8 cellular contexts compared by ENCODE assay signal in the genomic region with DNA sequence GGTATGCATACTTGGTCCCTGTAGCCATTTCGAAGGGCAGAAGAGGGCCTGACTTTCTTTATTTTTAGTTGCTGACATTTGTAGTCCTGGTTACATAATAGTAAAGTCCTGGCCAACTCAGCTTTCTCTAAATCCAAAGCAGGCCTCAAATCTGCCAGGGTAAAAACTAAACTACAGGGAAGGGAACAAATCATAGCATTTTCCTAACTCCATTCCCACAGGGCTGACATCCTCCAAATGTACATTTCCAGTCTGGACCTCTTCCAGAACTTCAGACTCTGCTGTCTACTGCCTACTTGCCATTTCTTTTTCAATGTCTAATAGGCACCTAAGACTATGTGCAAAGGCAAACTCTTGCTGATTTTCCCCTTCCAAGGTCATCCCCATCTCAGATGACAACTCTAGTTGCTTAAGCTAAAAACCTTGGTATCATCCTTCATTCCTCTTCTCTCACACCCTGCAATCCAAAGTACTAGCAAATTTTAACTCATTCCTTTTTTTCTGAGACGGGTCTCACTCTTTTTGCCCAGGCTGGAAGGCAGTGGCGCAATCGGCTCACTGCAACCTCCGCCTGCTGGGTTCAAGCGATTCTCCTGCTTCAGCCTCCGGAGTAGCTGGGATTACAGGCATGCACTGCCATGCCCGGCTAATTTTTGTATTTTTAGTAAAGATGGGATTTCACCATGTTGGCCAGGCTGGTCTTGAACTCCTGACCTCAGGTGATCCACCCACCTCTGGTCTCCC. TPM values are rescaled to one million over a fixed set of nuclear protein-coding genes. Genes with fewer than 3 reads are reported as not detected.
DNase-seq lines count a peak whose midpoint lies in the region; ATAC-seq and TF ChIP-seq lines count a peak whose summit lies in the region.

No MANE protein-coding gene starts in this region.

- peaks cover 30 to 47% (median 45%) of the 10 kb centered on the region in 3 donors for H3K4me1 Mint-ChIP-seq in naive B cell

- H3K36me3 Mint-ChIP-seq in naive B cell = peaks cover under 1 to 9% of the 10 kb centered on the region in 2 donors

- ATAC-seq in naive B cell (ENCODE audit: low read depth in 2 of 2) = no peak
- ATAC-seq in GM19397 (IDR thresholded peaks at IDR 0.05; ENCODE audit: unreplicated experiment) = no peak

- no peaks in the 10 kb centered on the region for H4K20me1 ChIP-seq in KMS-11 (ENCODE audit: insufficient read depth)

- H3K27me3 ChIP-seq in KMS-11 (ENCODE audit: insufficient read depth, low read depth) = no peaks in the 10 kb centered on the region

- H2AFZ ChIP-seq in KMS-11 (ENCODE audit: low read depth) = no peak overlapping the region

- H3K9ac ChIP-seq in KMS-11 = no peak overlapping the region; the same call in 1 of the 2 replicates

- H3K4me3 ChIP-seq in AG09309 (ENCODE audit: control insufficient read depth, low read depth, low read length) (peak overlapping the region; percentile 97), KMS-11 (IDR thresholded peaks at IDR 0.05; ENCODE audit: insufficient read depth, low read depth, low read length) (no peak overlapping the region)

- peaks cover 34% of the 10 kb centered on the region for H3K79me2 ChIP-seq in KMS-11 (ENCODE audit: insufficient read depth, low read depth)

- peaks cover 43% of the 10 kb centered on the region for H3K4me1 ChIP-seq in KMS-11 (ENCODE audit: low read depth, poor library complexity, severe bottlenecking)

- no peaks in the 10 kb centered on the region for H3K9me3 Mint-ChIP-seq in naive B cell

- H3K4me2 ChIP-seq in KMS-11 = peak overlapping the region; percentile 89

- no peaks in the 10 kb centered on the region for H3K27me3 Mint-ChIP-seq in naive B cell

- no peak for DNase-seq in AG09309 (ENCODE audit: low read depth)
- peak; percentile 53 for DNase-seq in cerebellar cortex (ENCODE audit: low spot score)
- DNase-seq in naive B cell = no peak
- DNase-seq in SW 1271 (lab: John Stamatoyannopoulos, UW) = no peak
- DNase-seq in SW480 (ENCODE audit: low spot score) = no peak
- DNase-seq in globus pallidus (ENCODE audit: low spot score) = no peak

- H3K27ac ChIP-seq in KMS-11 = peak overlapping the region; percentile 71; the same call in 1 of the 2 replicates

- H3K4me3 Mint-ChIP-seq in naive B cell = peak overlapping the region in 7 of 8 donors; percentile 93 to 100 (median 99)

- peaks cover 28% of the 10 kb centered on the region; the same call in 1 of the 2 replicates for H3K36me3 ChIP-seq in KMS-11 (ENCODE audit: insufficient read depth)

- TF ChIP-seq CTCF in AG09309 (IDR thresholded peaks at IDR 0.05; ENCODE audit: control insufficient read depth, insufficient read depth, low read depth, low read length, missing control alignments) (no peak), KMS-11 (conservative IDR thresholded peaks at IDR 0.05; ENCODE audit: low read depth, low read length) (no peak)

- H3K27ac Mint-ChIP-seq in naive B cell = peak overlapping the region in 5 of 6 donors; percentile 95 to 100 (median 100)

RNA-seq across cellular contexts. Expression of gene DDIT3, which starts 2.0 kb away (rescaled TPM):
- polyA plus RNA-seq in naive B cell (ENCODE audit: low read depth in 6 of 6) = 10 to 100 TPM; 33.3 to 62.2 (median 51.0) TPM

RNA-seq across cellular contexts. Expression of gene MBD6, which starts 4.3 kb away (rescaled TPM):
- 1 to 10 TPM; 1.8 to 8.2 (median 5.0) TPM for polyA plus RNA-seq in naive B cell (ENCODE audit: low read depth in 6 of 6)

RNA-seq across cellular contexts. Expression of gene DCTN2, which starts 28.6 kb away (rescaled TPM):
- 10 to 100 TPM; 65.6 to 87.3 (median 71.2) TPM for polyA plus RNA-seq in naive B cell (ENCODE audit: low read depth in 6 of 6)

RNA-seq across cellular contexts. Expression of gene MARS1, which starts 30.5 kb away (rescaled TPM):
- 10 to 100 TPM; 53.1 to 78.7 (median 63.0) TPM for polyA plus RNA-seq in naive B cell (ENCODE audit: low read depth in 6 of 6)

RNA-seq across cellular contexts. Expression of gene KIF5A, which starts 31.5 kb away (rescaled TPM):
- not detected for polyA plus RNA-seq in naive B cell (ENCODE audit: low read depth in 6 of 6)
